1 cellular context compared by ENCODE assay signal in the genomic region with DNA sequence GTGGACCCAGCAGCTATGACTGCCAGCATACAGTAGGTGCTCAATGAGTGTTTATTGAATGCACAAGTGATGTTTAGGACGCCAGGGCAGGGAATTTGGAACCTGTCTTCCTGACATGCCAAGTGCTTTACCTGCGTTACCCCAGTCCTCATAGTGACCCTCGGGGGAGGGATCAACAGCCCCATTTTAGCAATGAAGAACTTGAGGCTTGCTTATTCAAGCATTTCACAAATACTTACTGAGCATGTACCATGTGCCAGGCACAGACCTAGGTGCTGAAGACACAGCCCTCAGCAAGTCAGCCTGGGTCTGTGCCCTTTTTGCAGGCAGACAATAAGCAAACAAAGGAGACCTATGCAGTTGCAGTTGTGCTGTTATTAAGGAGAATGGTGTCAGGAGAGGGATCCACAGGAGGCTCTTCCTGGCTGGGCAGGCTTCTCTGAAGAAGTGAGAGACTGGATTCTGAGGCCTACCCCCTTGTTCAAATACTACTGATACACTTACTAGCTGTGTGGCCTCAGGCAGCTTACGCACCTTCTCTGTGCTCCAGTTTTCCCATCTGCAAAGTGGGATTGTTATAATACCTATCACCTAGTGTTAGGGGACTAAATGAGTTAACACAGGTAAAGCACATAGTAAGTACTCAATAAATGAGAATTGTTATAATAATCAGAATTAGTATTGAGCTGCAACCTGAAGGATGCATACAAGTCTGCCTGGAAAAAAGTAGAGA.
TF ChIP-seq lines count a peak whose summit lies in the region.

No MANE protein-coding gene starts in this region.

TF ChIP-seq in H1, 55 proteins besides CTCF, POLR2A, EP300 and RAD21:
- TF ChIP-seq, protein P1, sequence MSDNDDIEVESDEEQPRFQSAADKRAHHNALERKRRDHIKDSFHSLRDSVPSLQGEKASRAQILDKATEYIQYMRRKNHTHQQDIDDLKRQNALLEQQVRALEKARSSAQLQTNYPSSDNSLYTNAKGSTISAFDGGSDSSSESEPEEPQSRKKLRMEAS (IDR thresholded peaks at IDR 0.05), result no peak
- TF ChIP-seq TBP (IDR thresholded peaks at IDR 0.05; ENCODE audit: low read depth, low read length) (no peak), SIRT6 (IDR thresholded peaks at IDR 0.05; ENCODE audit: low read length) (no peak), HDAC2 (IDR thresholded peaks at IDR 0.05; ENCODE audit: borderline replicate concordance in 1 of 2, low read depth in 2 of 2, low read length in 2 of 2) (peak in 1 of 2 experiments; percentile 53; a peak in 1 of 4 replicates), SP2 (IDR thresholded peaks at IDR 0.05; ENCODE audit: low read length) (no peak), KDM1A (IDR thresholded peaks at IDR 0.05; ENCODE audit: borderline replicate concordance, low read length) (peak; percentile 87)
